ENCODE assay signal across 12 cellular contexts in genomic region chr13:44271915-44272341, GRCh38.
DNase-seq lines count a peak whose midpoint lies in the region; ATAC-seq and TF ChIP-seq lines count a peak whose summit lies in the region.
"Had no signal": no experiment of that assay in that cellular context is flagged by ENCODE, and none has a peak within 500 bp of the region (broad histone marks: within the 10 kb centered on the region; RNA-seq: fewer than 3 reads in every experiment).

No MANE protein-coding gene starts in this region.

- intact Hi-C loops in prostate gland (cut with DNase I) = loop anchor here (2.0 to 5.0 kb wide), 3 partner anchors 40 to 165 kb away; no protein-coding TSS in a partner anchor

- H3K27me3 ChIP-seq in cardiac muscle cell = no peaks in the 10 kb centered on the region
- no peaks in the 10 kb centered on the region for H3K27me3 ChIP-seq in prostate gland (replicated peaks; ENCODE audit: insufficient read depth)

- WGBS in prostate gland = 65% methylated on average over 1 of the region's 1 CpG

- H3K4me1 ChIP-seq in cardiac muscle cell (ENCODE audit: low read depth) (peaks cover 37% of the 10 kb centered on the region), prostate gland (replicated peaks) (peaks cover 9% of the 10 kb centered on the region)

- ATAC-seq in SK-N-SH treated with all-trans-retinoic acid at 6 μM for 48 hours = peak; percentile 67
- no peak for ATAC-seq in HG02852 (IDR thresholded peaks at IDR 0.05; ENCODE audit: unreplicated experiment)

- peak; percentile 16 for DNase-seq in AG10803 (ENCODE audit: low read depth)
- DNase-seq in cardiac muscle cell (ENCODE audit: low read depth in 1 of 2, low spot score in 1 of 2) = peak in 1 of 2 donors; percentile 49
- no peak for DNase-seq in prostate gland (ENCODE audit: low spot score)
- DNase-seq in erythroblast (lab: John Stamatoyannopoulos, UW) = no peak
- no peak for DNase-seq in retina
- no peak for DNase-seq in NCI-H2081 (lab: John Stamatoyannopoulos, UW)
- DNase-seq: activated CD4-positive, alpha-beta memory T cell treated with anti-CD3 and anti-CD28 coated beads, Interleukin-2, amount 10 ng/mL, durations not matched to agents 7 days and 5 days; NCI-H510A treated with DMSO at 0.1 percent for 48 hours; SW 1271 had no signal

- H3K27ac ChIP-seq in cardiac muscle cell (peak overlapping the region; percentile 54), prostate gland (peak overlapping the region; percentile 58 to 63)

- no peak overlapping the region for H3K4me3 ChIP-seq in AG10803 (ENCODE audit: low read length)
- H3K4me3 ChIP-seq in cardiac muscle cell = no peak overlapping the region
- no peak overlapping the region for H3K4me3 ChIP-seq in prostate gland
- H3K4me3 ChIP-seq: K562 had no signal

- H3K36me3 ChIP-seq in cardiac muscle cell (no peaks in the 10 kb centered on the region), prostate gland (no peaks in the 10 kb centered on the region)

- no peaks in the 10 kb centered on the region for H3K9me3 ChIP-seq in cardiac muscle cell (ENCODE audit: low read depth)
- H3K9me3 ChIP-seq in prostate gland = no peaks in the 10 kb centered on the region

- TF ChIP-seq CTCF in AG10803 (conservative IDR thresholded peaks at IDR 0.05; ENCODE audit: low read length) (no peak), cardiac muscle cell (IDR thresholded peaks at IDR 0.05; ENCODE audit: low read depth, low read length) (no peak), prostate gland (IDR thresholded peaks at IDR 0.05) (no peak)

- TF ChIP-seq POLR2A in prostate gland (IDR thresholded peaks at IDR 0.05) = no peak
- no peak for TF ChIP-seq POLR2A in erythroblast (IDR thresholded peaks at IDR 0.05; ENCODE audit: low read length)

TF ChIP-seq in SK-N-SH treated with all-trans-retinoic acid at 6 μM for 48 hours, 23 proteins besides CTCF, POLR2A, EP300 and RAD21:
- no peak for TF ChIP-seq ZNF70 (CRISPR knock-in tag; IDR thresholded peaks at IDR 0.05)
- TF ChIP-seq, protein P1, sequence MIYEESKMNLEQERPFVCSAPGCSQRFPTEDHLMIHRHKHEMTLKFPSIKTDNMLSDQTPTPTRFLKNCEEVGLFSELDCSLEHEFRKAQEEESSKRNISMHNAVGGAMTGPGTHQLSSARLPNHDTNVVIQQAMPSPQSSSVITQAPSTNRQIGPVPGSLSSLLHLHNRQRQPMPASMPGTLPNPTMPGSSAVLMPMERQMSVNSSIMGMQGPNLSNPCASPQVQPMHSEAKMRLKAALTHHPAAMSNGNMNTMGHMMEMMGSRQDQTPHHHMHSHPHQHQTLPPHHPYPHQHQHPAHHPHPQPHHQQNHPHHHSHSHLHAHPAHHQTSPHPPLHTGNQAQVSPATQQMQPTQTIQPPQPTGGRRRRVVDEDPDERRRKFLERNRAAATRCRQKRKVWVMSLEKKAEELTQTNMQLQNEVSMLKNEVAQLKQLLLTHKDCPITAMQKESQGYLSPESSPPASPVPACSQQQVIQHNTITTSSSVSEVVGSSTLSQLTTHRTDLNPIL (CRISPR knock-in tag; IDR thresholded peaks at IDR 0.05; ENCODE audit: low read depth) = no peak
- TF ChIP-seq PPARA (CRISPR knock-in tag; IDR thresholded peaks at IDR 0.05; ENCODE audit: borderline replicate concordance) = no peak
- TF ChIP-seq ISL1 (CRISPR knock-in tag; IDR thresholded peaks at IDR 0.05) = 0 out of 2 replicates have a peak, but pooled peaks have one; percentile 21
- TF ChIP-seq, protein P2, sequence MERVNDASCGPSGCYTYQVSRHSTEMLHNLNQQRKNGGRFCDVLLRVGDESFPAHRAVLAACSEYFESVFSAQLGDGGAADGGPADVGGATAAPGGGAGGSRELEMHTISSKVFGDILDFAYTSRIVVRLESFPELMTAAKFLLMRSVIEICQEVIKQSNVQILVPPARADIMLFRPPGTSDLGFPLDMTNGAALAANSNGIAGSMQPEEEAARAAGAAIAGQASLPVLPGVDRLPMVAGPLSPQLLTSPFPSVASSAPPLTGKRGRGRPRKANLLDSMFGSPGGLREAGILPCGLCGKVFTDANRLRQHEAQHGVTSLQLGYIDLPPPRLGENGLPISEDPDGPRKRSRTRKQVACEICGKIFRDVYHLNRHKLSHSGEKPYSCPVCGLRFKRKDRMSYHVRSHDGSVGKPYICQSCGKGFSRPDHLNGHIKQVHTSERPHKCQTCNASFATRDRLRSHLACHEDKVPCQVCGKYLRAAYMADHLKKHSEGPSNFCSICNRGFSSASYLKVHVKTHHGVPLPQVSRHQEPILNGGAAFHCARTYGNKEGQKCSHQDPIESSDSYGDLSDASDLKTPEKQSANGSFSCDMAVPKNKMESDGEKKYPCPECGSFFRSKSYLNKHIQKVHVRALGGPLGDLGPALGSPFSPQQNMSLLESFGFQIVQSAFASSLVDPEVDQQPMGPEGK (CRISPR knock-in tag; IDR thresholded peaks at IDR 0.05; ENCODE audit: borderline replicate concordance) = no peak
- TF ChIP-seq TOX (CRISPR knock-in tag; IDR thresholded peaks at IDR 0.05; ENCODE audit: borderline replicate concordance) = no peak
- TF ChIP-seq ESRRG (CRISPR knock-in tag; IDR thresholded peaks at IDR 0.05) = no peak
- no peak for TF ChIP-seq ZNF8 (CRISPR knock-in tag; IDR thresholded peaks at IDR 0.05)
